Comparison of ENCODE assay signal across 1 cellular context in the genomic region with DNA sequence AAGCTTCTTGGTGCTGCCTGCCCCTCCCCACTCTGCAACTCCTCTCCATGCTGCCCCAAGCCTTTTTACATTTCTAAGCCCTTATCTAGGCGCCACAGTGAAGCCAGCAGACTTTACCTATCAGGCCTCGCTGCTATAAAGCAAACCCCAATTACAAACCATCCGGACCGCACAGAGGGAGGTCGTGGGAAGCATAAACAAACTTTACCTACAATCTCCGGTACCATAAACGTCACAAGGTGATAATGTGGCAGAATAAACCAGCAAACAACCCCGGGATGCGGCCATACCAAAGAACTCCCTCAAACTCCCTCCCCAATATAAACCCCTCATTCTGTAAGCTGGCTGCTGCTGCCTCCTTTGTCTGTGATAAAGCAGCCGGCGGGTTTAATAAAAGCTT.
TF ChIP-seq lines count a peak whose summit lies in the region.

No MANE protein-coding gene starts in this region.

TF ChIP-seq in HepG2, 621 proteins besides CTCF, POLR2A, EP300 and RAD21:
- TF ChIP-seq SIN3B (IDR thresholded peaks at IDR 0.05; ENCODE audit: low read length) (no peak), ZNF136 (CRISPR knock-in tag; IDR thresholded peaks at IDR 0.05; ENCODE audit: low read depth) (no peak), ZNF776 (CRISPR knock-in tag; IDR thresholded peaks at IDR 0.05) (no peak), ZSCAN12 (CRISPR knock-in tag; IDR thresholded peaks at IDR 0.05) (no peak), ZBTB1 (CRISPR knock-in tag; IDR thresholded peaks at IDR 0.05; ENCODE audit: borderline replicate concordance) (no peak), SP5 (CRISPR knock-in tag; IDR thresholded peaks at IDR 0.05; ENCODE audit: borderline replicate concordance, low read depth) (no peak), ZNF143 (CRISPR knock-in tag; IDR thresholded peaks at IDR 0.05) (no peak), YEATS2 (CRISPR knock-in tag; IDR thresholded peaks at IDR 0.05; ENCODE audit: borderline replicate concordance) (no peak), CENPT (CRISPR knock-in tag; IDR thresholded peaks at IDR 0.05; ENCODE audit: low read depth) (no peak), MED8 (CRISPR knock-in tag; IDR thresholded peaks at IDR 0.05; ENCODE audit: insufficient replicate concordance) (no peak), ATRX (CRISPR knock-in tag; IDR thresholded peaks at IDR 0.05; ENCODE audit: borderline replicate concordance) (no peak), MTF2 (CRISPR knock-in tag; IDR thresholded peaks at IDR 0.05; ENCODE audit: borderline replicate concordance) (no peak), ZNF543 (CRISPR knock-in tag; IDR thresholded peaks at IDR 0.05) (no peak), ZNF768 (CRISPR knock-in tag; IDR thresholded peaks at IDR 0.05) (no peak)
- TF ChIP-seq, protein P1, sequence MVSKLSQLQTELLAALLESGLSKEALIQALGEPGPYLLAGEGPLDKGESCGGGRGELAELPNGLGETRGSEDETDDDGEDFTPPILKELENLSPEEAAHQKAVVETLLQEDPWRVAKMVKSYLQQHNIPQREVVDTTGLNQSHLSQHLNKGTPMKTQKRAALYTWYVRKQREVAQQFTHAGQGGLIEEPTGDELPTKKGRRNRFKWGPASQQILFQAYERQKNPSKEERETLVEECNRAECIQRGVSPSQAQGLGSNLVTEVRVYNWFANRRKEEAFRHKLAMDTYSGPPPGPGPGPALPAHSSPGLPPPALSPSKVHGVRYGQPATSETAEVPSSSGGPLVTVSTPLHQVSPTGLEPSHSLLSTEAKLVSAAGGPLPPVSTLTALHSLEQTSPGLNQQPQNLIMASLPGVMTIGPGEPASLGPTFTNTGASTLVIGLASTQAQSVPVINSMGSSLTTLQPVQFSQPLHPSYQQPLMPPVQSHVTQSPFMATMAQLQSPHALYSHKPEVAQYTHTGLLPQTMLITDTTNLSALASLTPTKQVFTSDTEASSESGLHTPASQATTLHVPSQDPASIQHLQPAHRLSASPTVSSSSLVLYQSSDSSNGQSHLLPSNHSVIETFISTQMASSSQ (IDR thresholded peaks at IDR 0.05; ENCODE audit: low read depth), result no peak
- TF ChIP-seq, protein P1 (CRISPR knock-in tag; IDR thresholded peaks at IDR 0.05; ENCODE audit: borderline replicate concordance), result no peak
- TF ChIP-seq, protein P2, sequence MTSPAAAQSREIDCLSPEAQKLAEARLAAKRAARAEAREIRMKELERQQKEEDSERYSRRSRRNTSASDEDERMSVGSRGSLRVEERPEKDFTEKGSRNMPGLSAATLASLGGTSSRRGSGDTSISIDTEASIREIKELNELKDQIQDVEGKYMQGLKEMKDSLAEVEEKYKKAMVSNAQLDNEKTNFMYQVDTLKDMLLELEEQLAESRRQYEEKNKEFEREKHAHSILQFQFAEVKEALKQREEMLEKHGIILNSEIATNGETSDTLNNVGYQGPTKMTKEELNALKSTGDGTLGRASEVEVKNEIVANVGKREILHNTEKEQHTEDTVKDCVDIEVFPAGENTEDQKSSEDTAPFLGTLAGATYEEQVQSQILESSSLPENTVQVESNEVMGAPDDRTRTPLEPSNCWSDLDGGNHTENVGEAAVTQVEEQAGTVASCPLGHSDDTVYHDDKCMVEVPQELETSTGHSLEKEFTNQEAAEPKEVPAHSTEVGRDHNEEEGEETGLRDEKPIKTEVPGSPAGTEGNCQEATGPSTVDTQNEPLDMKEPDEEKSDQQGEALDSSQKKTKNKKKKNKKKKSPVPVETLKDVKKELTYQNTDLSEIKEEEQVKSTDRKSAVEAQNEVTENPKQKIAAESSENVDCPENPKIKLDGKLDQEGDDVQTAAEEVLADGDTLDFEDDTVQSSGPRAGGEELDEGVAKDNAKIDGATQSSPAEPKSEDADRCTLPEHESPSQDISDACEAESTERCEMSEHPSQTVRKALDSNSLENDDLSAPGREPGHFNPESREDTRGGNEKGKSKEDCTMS (CRISPR knock-in tag; conservative IDR thresholded peaks at IDR 0.05), result no peak
- TF ChIP-seq, protein P3, sequence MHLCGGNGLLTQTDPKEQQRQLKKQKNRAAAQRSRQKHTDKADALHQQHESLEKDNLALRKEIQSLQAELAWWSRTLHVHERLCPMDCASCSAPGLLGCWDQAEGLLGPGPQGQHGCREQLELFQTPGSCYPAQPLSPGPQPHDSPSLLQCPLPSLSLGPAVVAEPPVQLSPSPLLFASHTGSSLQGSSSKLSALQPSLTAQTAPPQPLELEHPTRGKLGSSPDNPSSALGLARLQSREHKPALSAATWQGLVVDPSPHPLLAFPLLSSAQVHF (CRISPR knock-in tag; IDR thresholded peaks at IDR 0.05), result no peak
- TF ChIP-seq, protein P4, sequence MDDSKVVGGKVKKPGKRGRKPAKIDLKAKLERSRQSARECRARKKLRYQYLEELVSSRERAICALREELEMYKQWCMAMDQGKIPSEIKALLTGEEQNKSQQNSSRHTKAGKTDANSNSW (CRISPR knock-in tag; IDR thresholded peaks at IDR 0.05; ENCODE audit: borderline replicate concordance), result no peak
- TF ChIP-seq, protein P5, sequence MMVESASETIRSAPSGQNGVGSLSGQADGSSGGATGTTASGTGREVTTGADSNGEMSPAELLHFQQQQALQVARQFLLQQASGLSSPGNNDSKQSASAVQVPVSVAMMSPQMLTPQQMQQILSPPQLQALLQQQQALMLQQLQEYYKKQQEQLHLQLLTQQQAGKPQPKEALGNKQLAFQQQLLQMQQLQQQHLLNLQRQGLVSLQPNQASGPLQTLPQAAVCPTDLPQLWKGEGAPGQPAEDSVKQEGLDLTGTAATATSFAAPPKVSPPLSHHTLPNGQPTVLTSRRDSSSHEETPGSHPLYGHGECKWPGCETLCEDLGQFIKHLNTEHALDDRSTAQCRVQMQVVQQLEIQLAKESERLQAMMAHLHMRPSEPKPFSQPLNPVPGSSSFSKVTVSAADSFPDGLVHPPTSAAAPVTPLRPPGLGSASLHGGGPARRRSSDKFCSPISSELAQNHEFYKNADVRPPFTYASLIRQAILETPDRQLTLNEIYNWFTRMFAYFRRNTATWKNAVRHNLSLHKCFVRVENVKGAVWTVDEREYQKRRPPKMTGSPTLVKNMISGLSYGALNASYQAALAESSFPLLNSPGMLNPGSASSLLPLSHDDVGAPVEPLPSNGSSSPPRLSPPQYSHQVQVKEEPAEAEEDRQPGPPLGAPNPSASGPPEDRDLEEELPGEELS (CRISPR knock-in tag; IDR thresholded peaks at IDR 0.05), result no peak
- TF ChIP-seq, protein P6, sequence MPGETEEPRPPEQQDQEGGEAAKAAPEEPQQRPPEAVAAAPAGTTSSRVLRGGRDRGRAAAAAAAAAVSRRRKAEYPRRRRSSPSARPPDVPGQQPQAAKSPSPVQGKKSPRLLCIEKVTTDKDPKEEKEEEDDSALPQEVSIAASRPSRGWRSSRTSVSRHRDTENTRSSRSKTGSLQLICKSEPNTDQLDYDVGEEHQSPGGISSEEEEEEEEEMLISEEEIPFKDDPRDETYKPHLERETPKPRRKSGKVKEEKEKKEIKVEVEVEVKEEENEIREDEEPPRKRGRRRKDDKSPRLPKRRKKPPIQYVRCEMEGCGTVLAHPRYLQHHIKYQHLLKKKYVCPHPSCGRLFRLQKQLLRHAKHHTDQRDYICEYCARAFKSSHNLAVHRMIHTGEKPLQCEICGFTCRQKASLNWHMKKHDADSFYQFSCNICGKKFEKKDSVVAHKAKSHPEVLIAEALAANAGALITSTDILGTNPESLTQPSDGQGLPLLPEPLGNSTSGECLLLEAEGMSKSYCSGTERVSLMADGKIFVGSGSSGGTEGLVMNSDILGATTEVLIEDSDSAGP (CRISPR knock-in tag; IDR thresholded peaks at IDR 0.05; ENCODE audit: borderline replicate concordance), result no peak
